ENCODE assay signal across 1 cellular context in the genomic region with DNA sequence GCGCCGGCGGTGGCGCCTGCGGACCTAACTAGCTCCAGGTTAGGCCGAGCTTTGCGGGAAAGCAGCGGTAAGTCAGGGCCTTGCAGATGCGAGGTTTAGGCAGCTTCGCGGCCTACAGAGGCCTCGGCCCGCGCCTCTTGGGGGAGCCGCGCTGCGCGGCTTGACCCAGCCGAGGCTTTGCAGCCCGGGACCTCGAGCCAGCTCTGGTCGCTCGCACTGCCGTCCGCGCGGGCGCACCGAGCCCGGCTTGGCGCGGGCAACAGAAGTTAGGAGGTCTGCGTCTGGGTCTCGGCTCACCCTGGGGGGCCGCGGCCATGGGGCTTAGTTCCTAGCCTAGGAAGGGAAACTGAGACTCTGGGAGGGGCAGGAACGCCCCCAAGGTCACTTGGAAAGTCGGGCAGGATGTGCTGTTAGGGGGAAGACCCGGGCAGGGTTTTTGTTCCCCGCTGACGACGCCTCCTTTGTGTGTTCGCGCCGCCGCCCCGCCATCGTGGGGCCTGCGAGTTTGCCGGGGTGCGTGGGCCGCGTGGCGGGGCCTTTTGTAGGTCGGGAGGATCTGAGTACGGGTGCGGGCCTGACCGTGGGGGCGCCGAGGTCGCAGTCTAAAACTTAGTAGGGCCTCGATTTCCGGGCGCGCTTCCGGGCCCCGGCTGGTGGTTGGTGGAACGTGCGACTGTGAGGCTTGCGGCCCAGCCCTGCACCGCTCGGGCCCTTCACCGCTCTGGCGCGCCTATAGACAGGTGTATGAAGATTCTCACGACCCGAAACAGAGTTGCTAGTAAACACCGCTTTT.
TF ChIP-seq lines count a peak whose summit lies in the region.

No MANE protein-coding gene starts in this region.

TF ChIP-seq in GM12878, 131 proteins besides CTCF, POLR2A, EP300 and RAD21 (continues in another document):
- TF ChIP-seq JUNB (IDR thresholded peaks at IDR 0.05), result no peak
- TF ChIP-seq CREB1 (IDR thresholded peaks at IDR 0.05; ENCODE audit: low read depth), result peak; percentile 51; the same call in 1 of the 2 replicates
- TF ChIP-seq CEBPB (IDR thresholded peaks at IDR 0.05; ENCODE audit: borderline replicate concordance in 1 of 2, low read depth in 2 of 2, low read length in 2 of 2), result no peak
- TF ChIP-seq NR2C2 (IDR thresholded peaks at IDR 0.05; ENCODE audit: borderline replicate concordance, control insufficient read depth, insufficient read length, low read depth), result no peak
- TF ChIP-seq, protein P1, sequence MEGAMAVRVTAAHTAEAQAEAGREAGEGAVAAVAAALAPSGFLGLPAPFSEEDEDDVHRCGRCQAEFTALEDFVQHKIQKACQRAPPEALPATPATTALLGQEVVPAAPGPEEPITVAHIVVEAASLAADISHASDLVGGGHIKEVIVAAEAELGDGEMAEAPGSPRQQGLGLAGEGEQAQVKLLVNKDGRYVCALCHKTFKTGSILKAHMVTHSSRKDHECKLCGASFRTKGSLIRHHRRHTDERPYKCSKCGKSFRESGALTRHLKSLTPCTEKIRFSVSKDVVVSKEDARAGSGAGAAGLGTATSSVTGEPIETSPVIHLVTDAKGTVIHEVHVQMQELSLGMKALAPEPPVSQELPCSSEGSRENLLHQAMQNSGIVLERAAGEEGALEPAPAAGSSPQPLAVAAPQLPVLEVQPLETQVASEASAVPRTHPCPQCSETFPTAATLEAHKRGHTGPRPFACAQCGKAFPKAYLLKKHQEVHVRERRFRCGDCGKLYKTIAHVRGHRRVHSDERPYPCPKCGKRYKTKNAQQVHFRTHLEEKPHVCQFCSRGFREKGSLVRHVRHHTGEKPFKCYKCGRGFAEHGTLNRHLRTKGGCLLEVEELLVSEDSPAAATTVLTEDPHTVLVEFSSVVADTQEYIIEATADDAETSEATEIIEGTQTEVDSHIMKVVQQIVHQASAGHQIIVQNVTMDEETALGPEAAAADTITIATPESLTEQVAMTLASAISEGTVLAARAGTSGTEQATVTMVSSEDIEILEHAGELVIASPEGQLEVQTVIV (IDR thresholded peaks at IDR 0.05; ENCODE audit: borderline replicate concordance, partially characterized antibody), result peak; percentile 30
- TF ChIP-seq, protein P2, sequence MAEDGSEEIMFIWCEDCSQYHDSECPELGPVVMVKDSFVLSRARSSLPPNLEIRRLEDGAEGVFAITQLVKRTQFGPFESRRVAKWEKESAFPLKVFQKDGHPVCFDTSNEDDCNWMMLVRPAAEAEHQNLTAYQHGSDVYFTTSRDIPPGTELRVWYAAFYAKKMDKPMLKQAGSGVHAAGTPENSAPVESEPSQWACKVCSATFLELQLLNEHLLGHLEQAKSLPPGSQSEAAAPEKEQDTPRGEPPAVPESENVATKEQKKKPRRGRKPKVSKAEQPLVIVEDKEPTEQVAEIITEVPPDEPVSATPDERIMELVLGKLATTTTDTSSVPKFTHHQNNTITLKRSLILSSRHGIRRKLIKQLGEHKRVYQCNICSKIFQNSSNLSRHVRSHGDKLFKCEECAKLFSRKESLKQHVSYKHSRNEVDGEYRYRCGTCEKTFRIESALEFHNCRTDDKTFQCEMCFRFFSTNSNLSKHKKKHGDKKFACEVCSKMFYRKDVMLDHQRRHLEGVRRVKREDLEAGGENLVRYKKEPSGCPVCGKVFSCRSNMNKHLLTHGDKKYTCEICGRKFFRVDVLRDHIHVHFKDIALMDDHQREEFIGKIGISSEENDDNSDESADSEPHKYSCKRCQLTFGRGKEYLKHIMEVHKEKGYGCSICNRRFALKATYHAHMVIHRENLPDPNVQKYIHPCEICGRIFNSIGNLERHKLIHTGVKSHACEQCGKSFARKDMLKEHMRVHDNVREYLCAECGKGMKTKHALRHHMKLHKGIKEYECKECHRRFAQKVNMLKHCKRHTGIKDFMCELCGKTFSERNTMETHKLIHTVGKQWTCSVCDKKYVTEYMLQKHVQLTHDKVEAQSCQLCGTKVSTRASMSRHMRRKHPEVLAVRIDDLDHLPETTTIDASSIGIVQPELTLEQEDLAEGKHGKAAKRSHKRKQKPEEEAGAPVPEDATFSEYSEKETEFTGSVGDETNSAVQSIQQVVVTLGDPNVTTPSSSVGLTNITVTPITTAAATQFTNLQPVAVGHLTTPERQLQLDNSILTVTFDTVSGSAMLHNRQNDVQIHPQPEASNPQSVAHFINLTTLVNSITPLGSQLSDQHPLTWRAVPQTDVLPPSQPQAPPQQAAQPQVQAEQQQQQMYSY (CRISPR knock-in tag; IDR thresholded peaks at IDR 0.05), result no peak
- no peak for TF ChIP-seq STAT3 (IDR thresholded peaks at IDR 0.05; ENCODE audit: low read depth, low read length)
- no peak for TF ChIP-seq CBX5 (IDR thresholded peaks at IDR 0.05; ENCODE audit: low read depth)
- TF ChIP-seq CHD4 (IDR thresholded peaks at IDR 0.05), result no peak
- TF ChIP-seq NFIC (IDR thresholded peaks at IDR 0.05; ENCODE audit: low read depth, low read length), result no peak
- TF ChIP-seq NR2F1 (conservative IDR thresholded peaks at IDR 0.05), result peak; percentile 73; the same call in 1 of the 2 replicates
- 0 out of 2 replicates have a peak, but pooled peaks have one; percentile 20 for TF ChIP-seq STAT1 (conservative IDR thresholded peaks at IDR 0.05)
- TF ChIP-seq DPF2 (IDR thresholded peaks at IDR 0.05), result peak; percentile 94
- TF ChIP-seq ZNF622 (IDR thresholded peaks at IDR 0.05), result no peak
- TF ChIP-seq ZNF384 (IDR thresholded peaks at IDR 0.05; ENCODE audit: borderline replicate concordance, low read depth, low read length), result no peak
- TF ChIP-seq MXI1 (IDR thresholded peaks at IDR 0.05; ENCODE audit: low read depth, low read length), result no peak; the same call in 1 of the 2 replicates
- TF ChIP-seq RB1 (IDR thresholded peaks at IDR 0.05; ENCODE audit: borderline replicate concordance), result peak; percentile 23; the same call in 1 of the 2 replicates
- no peak for TF ChIP-seq CBFB (IDR thresholded peaks at IDR 0.05; ENCODE audit: low read depth)
- no peak for TF ChIP-seq SIX5 (IDR thresholded peaks at IDR 0.05; ENCODE audit: low read depth, low read length, severe bottlenecking)
- TF ChIP-seq IKZF2 (IDR thresholded peaks at IDR 0.05), result peak; percentile 34 to 49; a peak in 1 of 4 replicates
- no peak for TF ChIP-seq TBL1XR1 (IDR thresholded peaks at IDR 0.05; ENCODE audit: low read depth, low read length)
- TF ChIP-seq ZBTB40 (IDR thresholded peaks at IDR 0.05; ENCODE audit: borderline replicate concordance), result peak; percentile 37; the same call in 1 of the 2 replicates
- no peak; the same call in 1 of the 2 replicates for TF ChIP-seq SPI1 (IDR thresholded peaks at IDR 0.05; ENCODE audit: borderline replicate concordance, insufficient read depth, low read depth, low read length)
- peak; percentile 89 to 92; a peak in 3 of 4 replicates for TF ChIP-seq BHLHE40 (IDR thresholded peaks at IDR 0.05; ENCODE audit: borderline replicate concordance in 1 of 2, low read depth in 2 of 2, low read length in 1 of 2)
- TF ChIP-seq ZNF24 (IDR thresholded peaks at IDR 0.05), result no peak
- TF ChIP-seq TARDBP (IDR thresholded peaks at IDR 0.05; ENCODE audit: borderline replicate concordance), result no peak
- TF ChIP-seq MYC (IDR thresholded peaks at IDR 0.05; ENCODE audit: insufficient read depth, insufficient read length, insufficient replicate concordance, low read length, severe bottlenecking), result peak; percentile 40
- peak; percentile 56 for TF ChIP-seq RUNX3 (IDR thresholded peaks at IDR 0.05; ENCODE audit: low read length)
- no peak for TF ChIP-seq BMI1 (IDR thresholded peaks at IDR 0.05; ENCODE audit: borderline replicate concordance)
- no peak for TF ChIP-seq NFYA (IDR thresholded peaks at IDR 0.05; ENCODE audit: borderline replicate concordance, low read depth, low read length)
- peak; percentile 25 for TF ChIP-seq RELA (IDR thresholded peaks at IDR 0.05; ENCODE audit: borderline replicate concordance, partially characterized antibody)
- TF ChIP-seq MAX (IDR thresholded peaks at IDR 0.05; ENCODE audit: low read depth, low read length), result peak; percentile 80; the same call in 1 of the 2 replicates
- TF ChIP-seq NKRF (conservative IDR thresholded peaks at IDR 0.05), result no peak; the same call in 1 of the 2 replicates
- TF ChIP-seq PKNOX1 (IDR thresholded peaks at IDR 0.05), result no peak
- peak; percentile 33; the same call in 1 of the 2 replicates for TF ChIP-seq ELK1 (IDR thresholded peaks at IDR 0.05; ENCODE audit: low read depth, low read length)
- TF ChIP-seq POLR2AphosphoS5 (IDR thresholded peaks at IDR 0.05; ENCODE audit: low read length), result no peak; the same call in 1 of the 2 replicates
- TF ChIP-seq BACH1 (IDR thresholded peaks at IDR 0.05; ENCODE audit: borderline replicate concordance), result peak; percentile 84
- peak; percentile 19 for TF ChIP-seq MEF2B (IDR thresholded peaks at IDR 0.05; ENCODE audit: partially characterized antibody, poor library complexity, severe bottlenecking)
- no peak for TF ChIP-seq ZBTB4 (CRISPR knock-in tag; IDR thresholded peaks at IDR 0.05)
